In genomic region chr17:77819497-77819896, GRCh38 we compare ENCODE assay signal across 23 cellular contexts.
"Had no signal": no experiment of that assay in that cellular context is flagged by ENCODE, and none has a peak within 500 bp of the region (broad histone marks: within the 10 kb centered on the region; RNA-seq: fewer than 3 reads in every experiment).

No MANE protein-coding gene starts in this region.

- H3K27me3 ChIP-seq: gastrocnemius medialis, right atrium auricular region, vagina had no signal

- H3K36me3 ChIP-seq: esophagus squamous epithelium, gastrocnemius medialis, left ventricle myocardium inferior, right atrium auricular region, thoracic aorta, vagina had no signal

- DNase-seq: activated CD4-positive, alpha-beta T cell treated with anti-CD3 and anti-CD28 coated beads for 1 hour; activated CD4-positive, alpha-beta T cell treated with anti-CD3 and anti-CD28 coated beads, Interleukin-2, amount 50 U/mL, for 1 hour; activated CD8-positive, alpha-beta T cell treated with anti-CD3 and anti-CD28 coated beads, Interleukin-2, amount 10 ng/mL, durations not matched to agents 7 days and 5 days; activated naive CD4-positive, alpha-beta T cell; activated naive CD8-positive, alpha-beta T cell treated with anti-CD3 and anti-CD28 coated beads, Interleukin-2, amount 10 ng/mL, durations not matched to agents 7 days and 5 days; amniotic stem cell; cerebellar nuclear complex; cortex of kidney; endodermal cell; esophagus squamous epithelium; gastrocnemius medialis; hippocampal formation; kidney glomerular epithelial cell; left ventricle myocardium inferior; midbrain; natural killer cell; psoas muscle; stimulated activated CD4-positive, alpha-beta T cell treated with anti-CD3 and anti-CD28 coated beads, Interleukin-4, amount 100 ng/mL, for 24 hours; stimulated activated naive CD4-positive, alpha-beta T cell treated with Interleukin-2 at 50 U/mL for 16 hours had no signal

- H3K4me1 ChIP-seq: psoas muscle had no signal

- ATAC-seq: activated CD8-positive, alpha-beta T cell treated with anti-CD3 and anti-CD28 coated beads, Interleukin-2, amount 10 ng/mL, durations not matched to agents 7 days and 5 days; activated T-helper 17 cell treated with anti-CD3 and anti-CD28 coated beads, Interleukin-2, amount 50 U/mL, for 72 hours; gastrocnemius medialis; natural killer cell; psoas muscle had no signal

- H3K27ac ChIP-seq: esophagus squamous epithelium, gastrocnemius medialis, left ventricle myocardium inferior, psoas muscle, right atrium auricular region, thoracic aorta, vagina had no signal

- H3K4me3 ChIP-seq: esophagus squamous epithelium, gastrocnemius medialis, left ventricle myocardium inferior, psoas muscle, right atrium auricular region, thoracic aorta, vagina had no signal
